ENCODE assay signal across 17 cellular contexts in genomic region chr11:118287006-118287405, GRCh38. TPM values are rescaled to one million over a fixed set of nuclear protein-coding genes. Genes with fewer than 3 reads are reported as not detected.
DNase-seq lines count a peak whose midpoint lies in the region; ATAC-seq and TF ChIP-seq lines count a peak whose summit lies in the region.
"Had no signal": no experiment of that assay in that cellular context is flagged by ENCODE, and none has a peak within 500 bp of the region (broad histone marks: within the 10 kb centered on the region; RNA-seq: fewer than 3 reads in every experiment).

No MANE protein-coding gene starts in this region.

- ATAC-seq in RWPE2 (ENCODE audit: low read depth) = peak; percentile 86
- ATAC-seq in GM18858 (IDR thresholded peaks at IDR 0.05; ENCODE audit: unreplicated experiment) = no peak
- ATAC-seq: WTC11 had no signal

- peaks cover 27% of the 10 kb centered on the region for H3K4me1 ChIP-seq in RWPE2 (ENCODE audit: insufficient read depth, poor library complexity, severe bottlenecking)
- H3K4me1 ChIP-seq: prostate gland had no signal

- H3K27ac ChIP-seq in RWPE2 (ENCODE audit: poor library complexity, severe bottlenecking) = peak overlapping the region; percentile 32
- H3K27ac ChIP-seq: prostate gland had no signal

- H3K36me3 ChIP-seq in RWPE2 (ENCODE audit: low read depth) = no peaks in the 10 kb centered on the region
- H3K36me3 ChIP-seq: prostate gland had no signal

- TF ChIP-seq CTCF in AG09309 (IDR thresholded peaks at IDR 0.05; ENCODE audit: control insufficient read depth, insufficient read depth, low read depth, low read length, missing control alignments) = no peak
- no peak for TF ChIP-seq CTCF in RWPE2 (IDR thresholded peaks at IDR 0.05; ENCODE audit: poor library complexity, severe bottlenecking)
- TF ChIP-seq CTCF in fibroblast of villous mesenchyme (IDR thresholded peaks at IDR 0.05; ENCODE audit: insufficient read depth, low read depth, low read length) = no peak

- DNase-seq in AG09309 (ENCODE audit: low read depth) (peak; percentile 8), GM04504 (ENCODE audit: low read depth) (peak; percentile 10), RWPE2 (ENCODE audit: low spot score) (no peak), fibroblast of villous mesenchyme (ENCODE audit: low read depth) (peak; percentile 23), COR-L47 (lab: John Stamatoyannopoulos, UW) (no peak), islet precursor cell (no peak), DMS53 (lab: John Stamatoyannopoulos, UW) (no peak)
- DNase-seq: activated effector memory CD4-positive, alpha-beta T cell treated with Interleukin-2 at 50 U/mL for 16 hours; AML-193; Calu3; mesendoderm; NCI-H1417; NK-92 treated with Interleukin-12 subunit alpha and Interleukin-12 subunit beta, amount 100 ng/mL, for 24 hours; Right ventricle myocardium superior had no signal

- H3K9me3 ChIP-seq in RWPE2 (ENCODE audit: severe bottlenecking) = no peaks in the 10 kb centered on the region
- H3K9me3 ChIP-seq: prostate gland had no signal

- no peaks in the 10 kb centered on the region for H3K27me3 ChIP-seq in RWPE2 (ENCODE audit: insufficient read depth, poor library complexity, severe bottlenecking)

- H3K4me3 ChIP-seq in AG09309 (ENCODE audit: control insufficient read depth, low read depth, low read length) = no peak overlapping the region
- H3K4me3 ChIP-seq in RWPE2 (ENCODE audit: severe bottlenecking) = no peak overlapping the region
- no peak overlapping the region for H3K4me3 ChIP-seq in fibroblast of villous mesenchyme (ENCODE audit: low read depth, low read length)
- H3K4me3 ChIP-seq: prostate gland had no signal

RNA-seq across cellular contexts. Expression of gene CD3E, which starts 17.5 kb away (rescaled TPM):
- total RNA-seq in fibroblast of villous mesenchyme = not detected in 2 replicates
- total RNA-seq: Calu3 had no signal

RNA-seq across cellular contexts. Expression of gene MPZL2, which starts 22.9 kb away (rescaled TPM):
- total RNA-seq in fibroblast of villous mesenchyme = not detected in 2 replicates

RNA-seq across cellular contexts. Expression of gene MPZL3, which starts 34.8 kb away (rescaled TPM):
- 0.32 and 0.86 TPM in 2 replicates for total RNA-seq in fibroblast of villous mesenchyme

RNA-seq across cellular contexts. Expression of gene CD3D, which starts 55.5 kb away (rescaled TPM):
- not detected in 2 replicates for total RNA-seq in fibroblast of villous mesenchyme
- total RNA-seq: Calu3 had no signal

RNA-seq across cellular contexts. Expression of gene CD3G, which starts 57.1 kb away (rescaled TPM):
- total RNA-seq in fibroblast of villous mesenchyme = not detected in 2 replicates
- total RNA-seq: Calu3, Right ventricle myocardium superior had no signal

Comparison
In these comparisons a context has a peak if more than half of its experiments do, and no peak if none do; other contexts are left out.
1. DNase-seq: peak in AG09309 (single experiment), GM04504 (single experiment) and fibroblast of villous mesenchyme (single experiment); none in RWPE2 (single experiment), COR-L47 (single experiment), islet precursor cell (single experiment) and DMS53 (single experiment).